ENCODE assay signal across 1 cellular context in the genomic region with DNA sequence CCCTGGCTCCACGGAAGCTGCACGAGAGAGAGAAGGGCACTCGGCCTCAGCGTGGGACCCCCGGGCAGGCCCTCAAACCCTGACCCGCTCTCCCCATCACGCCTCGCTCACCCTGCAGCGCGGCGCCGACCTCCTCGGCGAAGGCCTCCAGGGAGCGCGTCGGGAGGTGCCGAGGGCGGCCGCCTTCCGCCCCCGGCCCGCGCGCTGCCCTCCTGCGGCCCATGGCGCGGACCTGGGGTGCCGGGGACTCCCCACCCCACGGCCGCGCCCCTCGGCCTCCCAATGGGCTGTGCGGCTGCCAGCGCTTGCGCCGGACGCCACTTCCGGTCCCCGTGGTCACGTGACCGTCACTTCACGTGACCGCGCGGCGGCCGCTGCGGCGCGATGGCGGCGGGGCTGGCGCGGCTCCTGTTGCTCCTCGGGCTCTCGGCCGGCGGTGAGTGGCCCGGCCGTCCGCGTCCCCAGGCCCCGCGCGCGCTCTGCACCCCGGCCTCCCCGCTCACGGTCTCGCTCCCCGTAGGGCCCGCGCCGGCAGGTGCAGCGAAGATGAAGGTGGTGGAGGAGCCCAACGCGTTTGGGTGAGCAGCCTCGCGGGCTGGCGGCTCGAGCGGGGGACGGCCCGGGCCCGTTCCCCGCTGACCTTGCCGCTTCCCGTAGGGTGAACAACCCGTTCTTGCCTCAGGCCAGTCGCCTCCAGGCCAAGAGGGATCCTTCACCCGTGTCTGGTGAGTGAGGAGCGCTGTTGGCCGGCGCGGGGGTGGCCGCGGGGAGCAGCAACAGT.
TF ChIP-seq lines count a peak whose summit lies in the region.

Gene GNPTG, plus strand, starts transcription at position 350 of the 781 bp plus-strand sequence. Its CDS starts 35 bp downstream, at position 385.
Gene TSR3, minus strand, starts transcription at position 297 of the 781 bp plus-strand sequence. Its CDS starts 74 bp downstream, at position 223.

TF ChIP-seq in K562, 482 proteins besides CTCF, POLR2A, EP300 and RAD21 (continued from another document and continues in another):
- TF ChIP-seq NRF1 (conservative IDR thresholded peaks at IDR 0.05 in 1 of 2, IDR thresholded peaks at IDR 0.05 in 1 of 2) (peak in 1 of 2 experiments; percentile 89; a peak in 2 of 4 replicates), SMC3 (conservative IDR thresholded peaks at IDR 0.05; ENCODE audit: insufficient read depth, low read depth, low read length) (0 out of 2 replicates have a peak, but pooled peaks have one; percentile 2), AFF4 (CRISPR knock-in tag; IDR thresholded peaks at IDR 0.05) (no peak), PHB2 (IDR thresholded peaks at IDR 0.05; ENCODE audit: low read depth) (no peak), USF2 (CRISPR knock-in tag; IDR thresholded peaks at IDR 0.05) (peak; percentile 95), KLF13 (tag; IDR thresholded peaks at IDR 0.05; ENCODE audit: borderline replicate concordance, low read depth) (peak; percentile 76), TBP (optimal IDR thresholded peaks at IDR 0.05; ENCODE audit: low read depth, low read length) (peak; percentile 84), RFX5 (IDR thresholded peaks at IDR 0.05; ENCODE audit: low read depth, low read length) (no peak), E2F3 (CRISPR knock-in tag; IDR thresholded peaks at IDR 0.05) (no peak), HDAC1 (IDR thresholded peaks at IDR 0.05) (peak; percentile 47 to 95; a peak in 3 of 4 replicates), SP2 (IDR thresholded peaks at IDR 0.05; ENCODE audit: extremely low read depth, low read depth, low read length, poor library complexity, severe bottlenecking) (peak; percentile 52), BRD4 (IDR thresholded peaks at IDR 0.05) (no peak), YY1 (IDR thresholded peaks at IDR 0.05; ENCODE audit: borderline replicate concordance in 1 of 3, control insufficient read depth in 1 of 3, extremely low read depth in 1 of 3, insufficient read depth in 3 of 3, insufficient read length in 1 of 3, insufficient replicate concordance in 2 of 3, low read depth in 1 of 3, low read length in 2 of 3) (peak; percentile 90 to 98 (median 98)), ELF1 (tag; IDR thresholded peaks at IDR 0.05) (peak; percentile 99), YBX1 (IDR thresholded peaks at IDR 0.05) (no peak), ZNF583 (CRISPR knock-in tag; IDR thresholded peaks at IDR 0.05) (peak; percentile 62; the same call in 1 of the 2 replicates), ZNF644 (tag; IDR thresholded peaks at IDR 0.05; ENCODE audit: low read depth) (no peak), ZBTB9 (CRISPR knock-in tag; IDR thresholded peaks at IDR 0.05) (peak; percentile 87; the same call in 1 of the 2 replicates), BRCA1 (IDR thresholded peaks at IDR 0.05) (no peak), BRCA1 (CRISPR knock-in tag; IDR thresholded peaks at IDR 0.05) (0 out of 2 replicates have a peak, but pooled peaks have one; percentile 41), ZC3H11A (IDR thresholded peaks at IDR 0.05; ENCODE audit: low read depth, low read length) (no peak), ZC3H4 (CRISPR knock-in tag; IDR thresholded peaks at IDR 0.05; ENCODE audit: borderline replicate concordance) (peak; percentile 39; the same call in 1 of the 2 replicates), POLR2H (tag; IDR thresholded peaks at IDR 0.05; ENCODE audit: low read depth) (no peak), MITF (IDR thresholded peaks at IDR 0.05) (peak; percentile 82; the same call in 1 of the 2 replicates), REST (CRISPR knock-in tag; IDR thresholded peaks at IDR 0.05; ENCODE audit: low read depth) (peak; percentile 64; the same call in 1 of the 2 replicates), KLF16 (IDR thresholded peaks at IDR 0.05) (no peak), HNRNPUL1 (IDR thresholded peaks at IDR 0.05; ENCODE audit: low read length) (no peak), LCOR (CRISPR knock-in tag; IDR thresholded peaks at IDR 0.05) (no peak), ZNF408 (CRISPR knock-in tag; IDR thresholded peaks at IDR 0.05; ENCODE audit: low read depth) (no peak), MLLT1 (IDR thresholded peaks at IDR 0.05) (no peak), RBM17 (IDR thresholded peaks at IDR 0.05; ENCODE audit: borderline replicate concordance, low read depth, low read length) (no peak), ZBTB8A (IDR thresholded peaks at IDR 0.05; ENCODE audit: partially characterized antibody) (no peak), ZBTB11 (CRISPR knock-in tag; IDR thresholded peaks at IDR 0.05) (peak in 1 of 3 experiments; percentile 34; a peak in 1 of 6 replicates)
- TF ChIP-seq, protein P1, sequence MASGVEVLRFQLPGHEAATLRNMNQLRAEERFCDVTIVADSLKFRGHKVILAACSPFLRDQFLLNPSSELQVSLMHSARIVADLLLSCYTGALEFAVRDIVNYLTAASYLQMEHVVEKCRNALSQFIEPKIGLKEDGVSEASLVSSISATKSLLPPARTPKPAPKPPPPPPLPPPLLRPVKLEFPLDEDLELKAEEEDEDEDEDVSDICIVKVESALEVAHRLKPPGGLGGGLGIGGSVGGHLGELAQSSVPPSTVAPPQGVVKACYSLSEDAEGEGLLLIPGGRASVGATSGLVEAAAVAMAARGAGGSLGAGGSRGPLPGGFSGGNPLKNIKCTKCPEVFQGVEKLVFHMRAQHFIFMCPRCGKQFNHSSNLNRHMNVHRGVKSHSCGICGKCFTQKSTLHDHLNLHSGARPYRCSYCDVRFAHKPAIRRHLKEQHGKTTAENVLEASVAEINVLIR (CRISPR knock-in tag; IDR thresholded peaks at IDR 0.05), result 0 out of 2 replicates have a peak, but pooled peaks have one; percentile 48
- TF ChIP-seq, protein P2, sequence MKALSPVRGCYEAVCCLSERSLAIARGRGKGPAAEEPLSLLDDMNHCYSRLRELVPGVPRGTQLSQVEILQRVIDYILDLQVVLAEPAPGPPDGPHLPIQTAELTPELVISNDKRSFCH (CRISPR knock-in tag; IDR thresholded peaks at IDR 0.05), result no peak
- TF ChIP-seq, protein P2 (tag; IDR thresholded peaks at IDR 0.05), result peak; percentile 86
